In the genomic region with DNA sequence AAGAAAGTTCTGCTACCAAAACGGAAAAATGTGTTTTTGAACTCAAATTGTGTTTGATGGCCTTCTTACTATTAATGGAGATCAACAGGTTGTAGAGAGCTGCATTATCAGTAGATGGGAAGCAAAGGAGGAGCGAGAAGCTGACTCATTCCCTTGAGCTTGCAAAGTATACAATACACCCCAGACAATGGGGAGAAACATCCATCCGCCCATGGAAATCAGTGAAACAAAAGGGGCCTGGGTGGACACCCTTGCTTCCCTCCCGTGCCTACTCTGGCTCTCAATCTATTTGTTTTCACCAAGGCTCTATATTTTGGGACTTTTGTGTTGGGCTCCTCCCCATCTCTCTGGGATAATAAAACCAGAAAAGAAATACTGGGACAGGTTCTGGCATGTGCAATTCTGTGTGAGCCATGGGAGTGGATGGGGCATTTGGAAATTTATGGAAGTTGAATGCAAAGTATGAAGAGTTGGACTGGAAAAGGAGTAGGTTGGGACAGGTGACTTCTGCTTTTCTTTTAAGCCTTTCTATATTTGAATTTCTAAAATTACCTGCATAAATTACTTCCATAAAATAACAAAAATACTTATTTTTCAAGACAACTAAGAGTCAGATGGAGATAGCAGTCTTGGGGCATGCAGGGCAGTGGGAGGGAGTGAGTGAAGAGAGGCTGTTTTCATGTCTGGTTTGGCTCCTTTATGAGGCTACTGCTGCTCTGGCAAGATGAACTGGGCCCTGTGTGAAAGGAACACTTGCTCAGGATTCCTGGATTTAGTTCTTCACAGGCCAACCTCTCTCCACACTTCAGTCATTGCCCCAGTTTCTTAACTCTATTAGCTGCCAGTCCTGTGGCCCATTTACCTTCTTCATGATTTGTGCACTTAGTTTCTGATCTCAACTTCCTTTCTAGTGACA, we compare ENCODE assay signal across 14 cellular contexts.
DNase-seq lines count a peak whose midpoint lies in the region; ATAC-seq, FAIRE-seq and TF ChIP-seq lines count a peak whose summit lies in the region.
"Had no signal": no experiment of that assay in that cellular context is flagged by ENCODE, and none has a peak within 500 bp of the region (broad histone marks: within the 10 kb centered on the region; RNA-seq: fewer than 3 reads in every experiment).

No MANE protein-coding gene starts in this region.

- H3K23ac ChIP-seq in trophoblast cell (ENCODE audit: low read length), result no peak overlapping the region

- POLR2A ChIA-PET in A673 (lab: Charles Lee; ENCODE audit: low non-redundant PET), result no interaction called here

- no peak overlapping the region for H4K12ac ChIP-seq in trophoblast cell (ENCODE audit: low read depth, low read length)

- peaks cover 7% of the 10 kb centered on the region for H3K79me2 ChIP-seq in trophoblast cell (ENCODE audit: control insufficient read depth, insufficient read depth, low read length, poor library complexity)

- H3K27ac ChIP-seq in trophoblast cell (ENCODE audit: low read depth, low read length) (peak overlapping the region; percentile 99), gastrocnemius medialis (no peak overlapping the region), A673 (ENCODE audit: low read depth, low read length, poor library complexity, severe bottlenecking) (no peak overlapping the region)
- H3K27ac ChIP-seq: ascending aorta had no signal

- H2BK120ac ChIP-seq in trophoblast cell (ENCODE audit: insufficient read depth, low read length, poor library complexity), result peak overlapping the region; percentile 84

- DNase-seq in GM12891 (ENCODE audit: insufficient read length, low spot score) (no peak), RCC 7860 (ENCODE audit: low spot score) (peak; percentile 17), trophoblast cell (no peak), MV-4-11 (lab: John Stamatoyannopoulos, UW) (no peak), gastrocnemius medialis (no peak), A673 (ENCODE audit: low spot score) (no peak), NCI-H1105 treated with DMSO at 0.1 percent for 48 hours (lab: John Stamatoyannopoulos, UW) (no peak)
- DNase-seq: activated T-cell treated with anti-CD3 and anti-CD28 coated beads, Interleukin-2, amount 50 U/mL, for 1 hour; kidney; nephron progenitor cell; RPMI8226; stimulated activated naive B cell treated with anti-CD40 and anti-IgM and Interleukin-4, amounts not matched to agents 10 μg/mL and 1 μg/mL and 100 μg/mL, for 72 hours had no signal

- H3K4me1 ChIP-seq in trophoblast cell (ENCODE audit: control insufficient read depth in 1 of 2, insufficient read depth in 2 of 2, low read length in 2 of 2) (peaks cover 19 to 24% of the 10 kb centered on the region in 2 experiments), gastrocnemius medialis (no peaks in the 10 kb centered on the region), A673 (ENCODE audit: insufficient read depth, low read length, poor library complexity, severe bottlenecking) (no peaks in the 10 kb centered on the region)
- H3K4me1 ChIP-seq: ascending aorta had no signal

- peak; percentile 37 for ATAC-seq in esophagus mucosa
- no peak for ATAC-seq in gastrocnemius medialis
- ATAC-seq: stimulated activated naive B cell treated with anti-CD40 and anti-IgM and Interleukin-4, amounts not matched to agents 10 μg/mL and 1 μg/mL and 100 μg/mL, for 72 hours had no signal

- peak overlapping the region; percentile 74 for H2BK12ac ChIP-seq in trophoblast cell (ENCODE audit: low read length)

- H3K9ac ChIP-seq in trophoblast cell (ENCODE audit: low read length), result no peak overlapping the region

- H3K4me3 ChIP-seq in trophoblast cell (ENCODE audit: low read depth, low read length), result no peak overlapping the region
- H3K4me3 ChIP-seq in gastrocnemius medialis, result no peak overlapping the region
- no peak overlapping the region for H3K4me3 ChIP-seq in A673 (ENCODE audit: low read depth, low read length, poor library complexity, severe bottlenecking)
- H3K4me3 ChIP-seq: ascending aorta had no signal

- H4K8ac ChIP-seq in trophoblast cell (ENCODE audit: low read depth, low read length), result peak overlapping the region; percentile 54

- CTCF ChIA-PET in A673 (lab: Charles Lee), result no interaction called here

- H3K4me2 ChIP-seq in trophoblast cell (ENCODE audit: low read length), result no peak overlapping the region

- H2AFZ ChIP-seq in trophoblast cell (ENCODE audit: insufficient read depth, low read length, poor library complexity), result no peak overlapping the region

- FAIRE-seq in GM12891 (lab: Jason Lieb, UNC) (peak; percentile 54), RCC 7860 (lab: Jason Lieb, UNC) (no peak)
- FAIRE-seq: kidney had no signal

- H3K4ac ChIP-seq in trophoblast cell (ENCODE audit: low read depth, low read length), result no peak overlapping the region

- TF ChIP-seq CTCF in gastrocnemius medialis (IDR thresholded peaks at IDR 0.05 in 4 of 5, conservative IDR thresholded peaks at IDR 0.05 in 1 of 5) (no peak), A673 (conservative IDR thresholded peaks at IDR 0.05; ENCODE audit: low read depth, low read length) (no peak)

- intact Hi-C loops in gastrocnemius medialis (cut with DNase I; ENCODE audit: low total_unique reads), result no loop called here
- intact Hi-C loops in A673 (cut with micrococcal nuclease; ENCODE audit: unreplicated experiment), result no loop called here

- H2BK5ac ChIP-seq in trophoblast cell (ENCODE audit: low read depth, low read length, poor library complexity), result peak overlapping the region; percentile 80

- no TSS peak for BruUV-seq in A673 (replicated peaks; lab: Mats Ljungman, UMichigan)

- no peak overlapping the region for H2AK5ac ChIP-seq in trophoblast cell (ENCODE audit: low read length)

- H3K9me3 ChIP-seq in trophoblast cell (ENCODE audit: insufficient read depth, low read depth, low read length) (no peaks in the 10 kb centered on the region), gastrocnemius medialis (no peaks in the 10 kb centered on the region), A673 (ENCODE audit: low read depth, low read length, poor library complexity, severe bottlenecking) (no peaks in the 10 kb centered on the region)
- H3K9me3 ChIP-seq: ascending aorta had no signal

- H3K27me3 ChIP-seq in trophoblast cell (ENCODE audit: insufficient read depth, low read length) (no peaks in the 10 kb centered on the region), gastrocnemius medialis (no peaks in the 10 kb centered on the region), A673 (replicated peaks; ENCODE audit: insufficient read depth, low read depth, low read length, poor library complexity) (no peaks in the 10 kb centered on the region)
- H3K27me3 ChIP-seq: ascending aorta had no signal

- WGBS in trophoblast cell (ENCODE audit: extremely low coverage, insufficient coverage, insufficient read length), result no CpG with 5 or more reads among the region's 4 CpGs

- H3K79me1 ChIP-seq in trophoblast cell (ENCODE audit: low read length), result peaks cover 33% of the 10 kb centered on the region

- H3K14ac ChIP-seq in trophoblast cell (ENCODE audit: low read length), result peak overlapping the region; percentile 16

- H3K18ac ChIP-seq in trophoblast cell (ENCODE audit: low read length), result no peak overlapping the region

- TF ChIP-seq POLR2A in GM12891 (IDR thresholded peaks at IDR 0.05; ENCODE audit: low read depth, low read length), result no peak
- no peak for TF ChIP-seq POLR2A in gastrocnemius medialis (IDR thresholded peaks at IDR 0.05)

- peak overlapping the region; percentile 78 for H4K91ac ChIP-seq in trophoblast cell (ENCODE audit: low read depth, low read length)

- H3K36me3 ChIP-seq in trophoblast cell (ENCODE audit: control insufficient read depth in 1 of 2, insufficient read depth in 2 of 2, low read length in 2 of 2) (no peaks in the 10 kb centered on the region), gastrocnemius medialis (no peaks in the 10 kb centered on the region), A673 (ENCODE audit: insufficient read depth, low read length, poor library complexity, severe bottlenecking) (no peaks in the 10 kb centered on the region)
- H3K36me3 ChIP-seq: ascending aorta had no signal

- in situ Hi-C loops in gastrocnemius medialis (cut with MboI; ENCODE audit: low sequenced_read_pairs in 4 of 4), result no loop called here

TF ChIP-seq in GM12891, 5 proteins besides CTCF, POLR2A, EP300 and RAD21:
- TF ChIP-seq POLR2AphosphoS5 (IDR thresholded peaks at IDR 0.05; ENCODE audit: low read depth, low read length) (no peak), POU2F2 (IDR thresholded peaks at IDR 0.05; ENCODE audit: low read depth, low read length) (no peak), TAF1 (IDR thresholded peaks at IDR 0.05; ENCODE audit: low read depth, low read length) (no peak)
TF ChIP-seq in GM12891: peak in this region for 0.
